ENCODE assay signal across 9 cellular contexts in genomic region chr2:233354971-233355574, GRCh38. TPM values are rescaled to one million over a fixed set of nuclear protein-coding genes. Genes with fewer than 3 reads are reported as not detected.
DNase-seq lines count a peak whose midpoint lies in the region; ATAC-seq and TF ChIP-seq lines count a peak whose summit lies in the region.
"Had no signal": no experiment of that assay in that cellular context is flagged by ENCODE, and none has a peak within 500 bp of the region (broad histone marks: within the 10 kb centered on the region; RNA-seq: fewer than 3 reads in every experiment).

No MANE protein-coding gene starts in this region.

- ATAC-seq in Right ventricle myocardium superior (ENCODE audit: poor library complexity) (no peak), IMR-90 (ENCODE audit: low read depth) (peak; percentile 1; the same call in 1 of the 2 replicates), HG03439 (IDR thresholded peaks at IDR 0.05; ENCODE audit: unreplicated experiment) (no peak)

- WGBS in IMR-90 (ENCODE audit: extremely low coverage in 2 of 2, insufficient read length in 1 of 2), 2 experiments = 14% methylated on average over 13 of the region's 46 CpGs; no CpG with 5 or more reads in 1 of the 2 experiments

- POLR2A ChIA-PET in IMR-90 (lab: Charles Lee; ENCODE audit: unreplicated experiment) = no interaction called here

- DNase-seq in Right ventricle myocardium superior = peak; percentile 66
- no peak for DNase-seq in cardiac septum (ENCODE audit: low spot score)
- no peak for DNase-seq in IMR-90
- DNase-seq in activated T-helper 1 cell treated with anti-CD3 and anti-CD28 coated beads, Interleukin-12 subunit alpha, Interleukin-12 subunit beta, Interleukin-2, Interleukin-4 antibody, amounts not matched to agents 30 ng/mL and 10 ng/mL and 1 ng/mL, durations not matched to agents 14 hours and 24 hours and 36 hours (ENCODE audit: low spot score) = no peak
- DNase-seq in left ventricle myocardium inferior = peak; percentile 35
- no peak for DNase-seq in retinal pigment epithelial cell (ENCODE audit: low read depth)
- no peak for DNase-seq in SKM-1 treated with dmso at 0.1 percent for 144 hours (lab: John Stamatoyannopoulos, UW; ENCODE audit: unreplicated experiment)

- peaks cover 68% of the 10 kb centered on the region for H3K4me1 Mint-ChIP-seq in activated T-helper 1 cell treated with anti-CD3 and anti-CD28 coated beads, Interleukin-12 subunit alpha, Interleukin-12 subunit beta, Interleukin-2, Interleukin-4 antibody, amounts not matched to agents 30 ng/mL and 10 ng/mL and 1 ng/mL, durations not matched to agents 14 hours and 24 hours and 36 hours (ENCODE audit: low read depth)

- dilution Hi-C loops in IMR-90 (cut with HindIII; ENCODE audit: low sequenced_read_pairs, unreplicated experiment) = no loop called here

- H3K14ac ChIP-seq in IMR-90 (replicated peaks; ENCODE audit: low read depth, low read length) = peak overlapping the region; percentile 25

- peaks cover 7% of the 10 kb centered on the region for H3K4me1 ChIP-seq in IMR-90 (ENCODE audit: control insufficient read depth, insufficient read depth, low read length)
- peaks cover 55% of the 10 kb centered on the region for H3K4me1 ChIP-seq in left ventricle myocardium inferior

- no peak overlapping the region for H2BK5ac ChIP-seq in IMR-90 (ENCODE audit: low read depth, low read length, poor library complexity, severe bottlenecking)

- in situ Hi-C loops in IMR-90 (cut with MboI; ENCODE audit: low sequenced_read_pairs) = loop anchor here (5.0 kb wide), 1 partner anchor 92 kb away; no protein-coding TSS in a partner anchor

- CTCF ChIA-PET in IMR-90 (lab: Yijun Ruan, JAX) = no interaction called here

- no peak overlapping the region for H2BK20ac ChIP-seq in IMR-90 (ENCODE audit: low read depth, low read length)

- H4K5ac ChIP-seq in IMR-90 (ENCODE audit: low read depth, low read length) = no peak overlapping the region

- peak overlapping the region; percentile 80 for H2AFZ ChIP-seq in IMR-90 (replicated peaks; ENCODE audit: low read length, poor library complexity)

- no peak overlapping the region for H3K18ac ChIP-seq in IMR-90 (ENCODE audit: low read depth, low read length)

- peak overlapping the region; percentile 69 for H3K9ac ChIP-seq in IMR-90 (ENCODE audit: low read depth, low read length)

- no peaks in the 10 kb centered on the region for H3K27me3 Mint-ChIP-seq in activated T-helper 1 cell treated with anti-CD3 and anti-CD28 coated beads, Interleukin-12 subunit alpha, Interleukin-12 subunit beta, Interleukin-2, Interleukin-4 antibody, amounts not matched to agents 30 ng/mL and 10 ng/mL and 1 ng/mL, durations not matched to agents 14 hours and 24 hours and 36 hours (ENCODE audit: insufficient read depth)

- peak overlapping the region; percentile 79 for H3K23ac ChIP-seq in IMR-90 (ENCODE audit: low read depth, low read length)

- H3K36me3 Mint-ChIP-seq in activated T-helper 1 cell treated with anti-CD3 and anti-CD28 coated beads, Interleukin-12 subunit alpha, Interleukin-12 subunit beta, Interleukin-2, Interleukin-4 antibody, amounts not matched to agents 30 ng/mL and 10 ng/mL and 1 ng/mL, durations not matched to agents 14 hours and 24 hours and 36 hours (ENCODE audit: low read depth) = peaks cover 28% of the 10 kb centered on the region

- H3K36me3 ChIP-seq in IMR-90 (ENCODE audit: control insufficient read depth, insufficient read depth, low read length) = no peaks in the 10 kb centered on the region
- H3K36me3 ChIP-seq in left ventricle myocardium inferior = no peaks in the 10 kb centered on the region

- intact Hi-C loops in Right ventricle myocardium superior (cut with DNase I) = loop anchor here (5.0 kb wide), 1 partner anchor 87 kb away; no protein-coding TSS in a partner anchor
- intact Hi-C loops in cardiac septum (cut with DNase I) = loop anchor here (2.0 kb wide), 2 partner anchors 32 to 88 kb away; no protein-coding TSS in a partner anchor
- intact Hi-C loops in IMR-90 (cut with micrococcal nuclease) = loop anchor here (1.0 to 2.0 kb wide), 2 partner anchors 32 to 88 kb away; no protein-coding TSS in a partner anchor
- intact Hi-C loops in activated T-helper 1 cell treated with anti-CD3 and anti-CD28 coated beads, Interleukin-12 subunit alpha, Interleukin-12 subunit beta, Interleukin-2, Interleukin-4 antibody, amounts not matched to agents 30 ng/mL and 10 ng/mL and 1 ng/mL, durations not matched to agents 14 hours and 24 hours and 36 hours (cut with micrococcal nuclease) = loop anchor here (1.0 to 5.0 kb wide), 8 partner anchors 24 to 748 kb away; partner anchors contain the start of genes ATG16L1 and GIGYF2
- intact Hi-C loops in left ventricle myocardium inferior (cut with micrococcal nuclease) = loop anchor here (2.0 kb wide), 1 partner anchor 88 kb away; no protein-coding TSS in a partner anchor

- H3K27ac Mint-ChIP-seq in activated T-helper 1 cell treated with anti-CD3 and anti-CD28 coated beads, Interleukin-12 subunit alpha, Interleukin-12 subunit beta, Interleukin-2, Interleukin-4 antibody, amounts not matched to agents 30 ng/mL and 10 ng/mL and 1 ng/mL, durations not matched to agents 14 hours and 24 hours and 36 hours = peak overlapping the region; percentile 74

- H3K27ac ChIP-seq in IMR-90 (ENCODE audit: insufficient read depth, low read length) (no peak overlapping the region), left ventricle myocardium inferior (replicated peaks) (peak overlapping the region; percentile 9)
- H3K27ac ChIP-seq: foreskin keratinocyte had no signal

- peak overlapping the region; percentile 87 for H3K4me3 Mint-ChIP-seq in activated T-helper 1 cell treated with anti-CD3 and anti-CD28 coated beads, Interleukin-12 subunit alpha, Interleukin-12 subunit beta, Interleukin-2, Interleukin-4 antibody, amounts not matched to agents 30 ng/mL and 10 ng/mL and 1 ng/mL, durations not matched to agents 14 hours and 24 hours and 36 hours

- TF ChIP-seq POLR2A in IMR-90 (IDR thresholded peaks at IDR 0.05; ENCODE audit: low read depth, low read length) = no peak

- H2AK9ac ChIP-seq in IMR-90 (replicated peaks; ENCODE audit: low read depth, low read length, poor library complexity) = peak overlapping the region; percentile 77

- H4K91ac ChIP-seq in IMR-90 (ENCODE audit: insufficient read depth, low read depth, low read length) = no peak overlapping the region

- H3K4me3 ChIP-seq in IMR-90 (ENCODE audit: insufficient read depth, low read depth, low read length) = peak overlapping the region; percentile 100
- peak overlapping the region; percentile 79 for H3K4me3 ChIP-seq in left ventricle myocardium inferior
- H3K4me3 ChIP-seq in retinal pigment epithelial cell (ENCODE audit: low read length) = peak overlapping the region; percentile 75

- H4K8ac ChIP-seq in IMR-90 (ENCODE audit: low read depth in 2 of 2, low read length in 2 of 2) = no peak overlapping the region

- H3K79me1 ChIP-seq in IMR-90 (ENCODE audit: low read depth in 1 of 2, low read length in 2 of 2) = peaks cover 27 to 33% of the 10 kb centered on the region in 2 experiments

- no peaks in the 10 kb centered on the region for H3K9me3 ChIP-seq in IMR-90 (ENCODE audit: control insufficient read depth, insufficient read depth, low read length)
- H3K9me3 ChIP-seq in left ventricle myocardium inferior (replicated peaks) = no peaks in the 10 kb centered on the region

- no peak overlapping the region for H2BK120ac ChIP-seq in IMR-90 (ENCODE audit: low read depth, low read length)

- H3K4me2 ChIP-seq in IMR-90 (ENCODE audit: low read depth, low read length) = peak overlapping the region; percentile 66

- no peaks in the 10 kb centered on the region for H3K9me3 Mint-ChIP-seq in activated T-helper 1 cell treated with anti-CD3 and anti-CD28 coated beads, Interleukin-12 subunit alpha, Interleukin-12 subunit beta, Interleukin-2, Interleukin-4 antibody, amounts not matched to agents 30 ng/mL and 10 ng/mL and 1 ng/mL, durations not matched to agents 14 hours and 24 hours and 36 hours

- no peak for TF ChIP-seq RAD21 in IMR-90 (IDR thresholded peaks at IDR 0.05; ENCODE audit: low read length)

- H3K4ac ChIP-seq in IMR-90 (ENCODE audit: low read depth, low read length) = peak overlapping the region; percentile 39; the same call in 1 of the 2 replicates

- H2BK15ac ChIP-seq in IMR-90 (ENCODE audit: low read depth, low read length) = no peak overlapping the region

- H4K20me1 ChIP-seq in IMR-90 (ENCODE audit: insufficient read depth, low read length) = peaks cover 14% of the 10 kb centered on the region; the same call in 1 of the 2 replicates

- peaks cover 10% of the 10 kb centered on the region for H3K9me1 ChIP-seq in IMR-90 (ENCODE audit: insufficient read depth, low read length)

- H3K27me3 ChIP-seq in IMR-90 (ENCODE audit: control insufficient read depth, insufficient read depth, low read length) (no peaks in the 10 kb centered on the region), left ventricle myocardium inferior (ENCODE audit: low read depth) (no peaks in the 10 kb centered on the region)
- H3K27me3 ChIP-seq: foreskin keratinocyte had no signal

- H3K56ac ChIP-seq in IMR-90 (ENCODE audit: extremely low read depth, insufficient read depth, low read length) = no peak overlapping the region

- BruUV-seq in IMR-90 (replicated peaks; lab: Mats Ljungman, UMichigan) = no TSS peak

- no peak overlapping the region for H2AK5ac ChIP-seq in IMR-90 (ENCODE audit: low read depth, low read length)

- TF ChIP-seq CTCF in IMR-90 (conservative IDR thresholded peaks at IDR 0.05; ENCODE audit: low read depth, low read length) (no peak), left ventricle myocardium inferior (IDR thresholded peaks at IDR 0.05; ENCODE audit: borderline replicate concordance) (no peak), retinal pigment epithelial cell (conservative IDR thresholded peaks at IDR 0.05; ENCODE audit: low read depth, low read length) (no peak)

RNA-seq across cellular contexts. Expression of gene DGKD, which starts 0.8 kb away (rescaled TPM):
- 27.2 TPM for total RNA-seq in Right ventricle myocardium superior
- 100 TPM for total RNA-seq in cardiac septum
- 5.8 and 6.5 TPM in 2 replicates for total RNA-seq in IMR-90 (2012; rRNA removed)
- polyA plus RNA-seq in IMR-90 (2012; rRNA removed) = 8.5 and 10.1 TPM in 2 replicates
- 7.0 and 7.4 TPM in 2 replicates for polyA plus RNA-seq in IMR-90 (2012; cell fraction: cytosol; rRNA removed)
- polyA plus RNA-seq in IMR-90 (2012; cell fraction: nucleus; rRNA removed; ENCODE audit: low replicate concordance) = 41.1 and 42.5 TPM in 2 replicates
- total RNA-seq in activated T-helper 1 cell treated with anti-CD3 and anti-CD28 coated beads, Interleukin-12 subunit alpha, Interleukin-12 subunit beta, Interleukin-2, Interleukin-4 antibody, amounts not matched to agents 30 ng/mL and 10 ng/mL and 1 ng/mL, durations not matched to agents 14 hours and 24 hours and 36 hours = 42.5 and 43.7 TPM in 2 replicates
- total RNA-seq in left ventricle myocardium inferior = 41.7 TPM

RNA-seq across cellular contexts. Expression of gene SAG, which starts 47.5 kb away (rescaled TPM):
- total RNA-seq in Right ventricle myocardium superior (not detected), cardiac septum (not detected), IMR-90 (2012; rRNA removed) (not detected in 2 replicates), left ventricle myocardium inferior (not detected)
- not detected in 2 replicates for polyA plus RNA-seq in IMR-90 (2012; rRNA removed)
- not detected in 2 replicates for polyA plus RNA-seq in IMR-90 (2012; cell fraction: cytosol; rRNA removed)
- not detected in 2 replicates for polyA plus RNA-seq in IMR-90 (2012; cell fraction: nucleus; rRNA removed; ENCODE audit: low replicate concordance)
- total RNA-seq in activated T-helper 1 cell treated with anti-CD3 and anti-CD28 coated beads, Interleukin-12 subunit alpha, Interleukin-12 subunit beta, Interleukin-2, Interleukin-4 antibody, amounts not matched to agents 30 ng/mL and 10 ng/mL and 1 ng/mL, durations not matched to agents 14 hours and 24 hours and 36 hours = 0.08 and 0.32 TPM in 2 replicates
- total RNA-seq: foreskin keratinocyte had no signal
- polyA plus RNA-seq: foreskin keratinocyte had no signal

Comparison
In these comparisons a context has a peak if more than half of its experiments do, and no peak if none do; other contexts are left out.
1. DNase-seq: peak in Right ventricle myocardium superior (single experiment) and left ventricle myocardium inferior (single experiment); none in cardiac septum (single experiment), IMR-90 (single experiment), activated T-helper 1 cell treated with anti-CD3 and anti-CD28 coated beads, Interleukin-12 subunit alpha, Interleukin-12 subunit beta, Interleukin-2, Interleukin-4 antibody, amounts not matched to agents 30 ng/mL and 10 ng/mL and 1 ng/mL, durations not matched to agents 14 hours and 24 hours and 36 hours (single experiment), retinal pigment epithelial cell (single experiment) and SKM-1 treated with dmso at 0.1 percent for 144 hours (single experiment).
2. Peak in every context shown above with its lines, with median percentiles within 50 percentile points of each other: H3K4me3 ChIP-seq.